ENCODE assay signal across 1 cellular context in the genomic region with DNA sequence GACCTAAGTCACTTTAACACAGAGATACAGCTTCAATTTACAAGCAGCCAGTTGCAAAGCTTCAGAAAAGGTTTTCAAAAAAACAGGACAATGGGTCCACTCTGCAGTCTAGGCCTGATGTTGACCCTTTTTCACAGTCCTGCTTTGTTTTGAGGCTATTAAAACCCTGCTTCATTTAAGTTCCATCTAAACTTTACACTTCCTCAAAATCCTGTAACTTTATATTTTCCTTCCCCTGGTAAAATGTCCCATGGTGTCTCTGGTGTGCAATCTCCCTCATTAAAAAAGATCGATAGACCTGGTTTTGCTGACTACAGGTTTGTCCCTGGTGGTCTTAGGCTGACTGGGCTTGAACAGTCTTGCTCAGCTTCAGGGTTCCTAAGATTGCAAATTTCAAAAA.
TF ChIP-seq lines count a peak whose summit lies in the region.

No MANE protein-coding gene starts in this region.

TF ChIP-seq in HepG2, 621 proteins besides CTCF, POLR2A, EP300 and RAD21:
- TF ChIP-seq ZNF180 (CRISPR knock-in tag; IDR thresholded peaks at IDR 0.05; ENCODE audit: borderline replicate concordance, low read depth) (no peak), MBD4 (IDR thresholded peaks at IDR 0.05; ENCODE audit: borderline replicate concordance, low read length) (peak; percentile 41; the same call in 1 of the 2 replicates), PLRG1 (conservative IDR thresholded peaks at IDR 0.05) (no peak), MAFK (conservative IDR thresholded peaks at IDR 0.05 in 1 of 2, IDR thresholded peaks at IDR 0.05 in 1 of 2; ENCODE audit: low read length in 2 of 2) (peak; percentile 7 to 34; a peak in 1 of 4 replicates), HOXA3 (CRISPR knock-in tag; IDR thresholded peaks at IDR 0.05) (no peak), ZNF629 (CRISPR knock-in tag; conservative IDR thresholded peaks at IDR 0.05) (0 out of 2 replicates have a peak, but pooled peaks have one; percentile 22), RBM22 (optimal IDR thresholded peaks at IDR 0.05; ENCODE audit: low read length) (no peak), MAFF (IDR thresholded peaks at IDR 0.05; ENCODE audit: low read depth, low read length) (peak; percentile 27; the same call in 1 of the 2 replicates), ZNF20 (CRISPR knock-in tag; IDR thresholded peaks at IDR 0.05) (no peak)
